9 cellular contexts compared by ENCODE assay signal in genomic region chr9:113558632-113559502, GRCh38.
DNase-seq lines count a peak whose midpoint lies in the region; ATAC-seq and TF ChIP-seq lines count a peak whose summit lies in the region.
"Had no signal": no experiment of that assay in that cellular context is flagged by ENCODE, and none has a peak within 500 bp of the region (broad histone marks: within the 10 kb centered on the region; RNA-seq: fewer than 3 reads in every experiment).

No MANE protein-coding gene starts in this region.

- no peaks in the 10 kb centered on the region for H3K9me3 ChIP-seq in CD4-positive, alpha-beta memory T cell (ENCODE audit: control insufficient read depth in 1 of 2, low read length in 2 of 2)
- no peaks in the 10 kb centered on the region for H3K9me3 ChIP-seq in SJSA1 (replicated peaks)

- no peak for DNase-seq in CD4-positive, alpha-beta memory T cell
- DNase-seq in SJSA1 (ENCODE audit: low read depth in 1 of 2, low spot score in 2 of 2) = no peak
- DNase-seq in fibroblast of the conjunctiva (ENCODE audit: low read depth) = peak; percentile 72
- no peak for DNase-seq in osteocyte (ENCODE audit: extremely low spot score, unreplicated experiment)
- DNase-seq in NCI-H1417 treated with DMSO at 0.1 percent for 48 hours (lab: John Stamatoyannopoulos, UW) = no peak
- no peak for DNase-seq in germinal center (ENCODE audit: low spot score)

- CTCF ChIA-PET in CD4-positive, alpha-beta memory T cell (lab: Charles Lee; ENCODE audit: partially characterized antibody) = interaction anchor here (1.3 to 3.1 kb wide), 4 partner anchors 18 to 113 kb away, joined by 3 to 13 read pairs (median 3); no protein-coding TSS in a partner anchor

- no peak for ATAC-seq in GM21529 (IDR thresholded peaks at IDR 0.05; ENCODE audit: unreplicated experiment)
- ATAC-seq in GM18909 (IDR thresholded peaks at IDR 0.05; ENCODE audit: poor library complexity, unreplicated experiment) = no peak

- H3K36me3 Mint-ChIP-seq in CD4-positive, alpha-beta memory T cell = peaks cover 0 to 2% of the 10 kb centered on the region in 2 donors
- no peaks in the 10 kb centered on the region for H3K36me3 Mint-ChIP-seq in osteocyte (ENCODE audit: unreplicated experiment)

- peak overlapping the region in 6 of 7 donors; percentile 29 to 73 (median 69) for H3K27ac Mint-ChIP-seq in CD4-positive, alpha-beta memory T cell
- H3K27ac Mint-ChIP-seq in osteocyte (ENCODE audit: unreplicated experiment) = peak overlapping the region; percentile 65

- intact Hi-C loops in CD4-positive, alpha-beta memory T cell (cut with micrococcal nuclease) = no loop called here

- no peak overlapping the region for H3K4me3 ChIP-seq in CD4-positive, alpha-beta memory T cell (ENCODE audit: low read length in 2 of 2)
- no peak overlapping the region for H3K4me3 ChIP-seq in SJSA1

- TF ChIP-seq CTCF in osteocyte (IDR thresholded peaks at IDR 0.05) = no peak

- H3K4me3 Mint-ChIP-seq in CD4-positive, alpha-beta memory T cell = no peak overlapping the region
- no peak overlapping the region for H3K4me3 Mint-ChIP-seq in osteocyte (ENCODE audit: unreplicated experiment)
- H3K4me3 Mint-ChIP-seq: nephron had no signal

- POLR2A ChIA-PET in CD4-positive, alpha-beta memory T cell (lab: Charles Lee; ENCODE audit: partially characterized antibody) = no interaction called here

- no peaks in the 10 kb centered on the region for H3K27me3 Mint-ChIP-seq in CD4-positive, alpha-beta memory T cell
- no peaks in the 10 kb centered on the region for H3K27me3 Mint-ChIP-seq in osteocyte (ENCODE audit: unreplicated experiment)

- no peaks in the 10 kb centered on the region for H3K9me3 Mint-ChIP-seq in CD4-positive, alpha-beta memory T cell
- H3K9me3 Mint-ChIP-seq in osteocyte (ENCODE audit: unreplicated experiment) = no peaks in the 10 kb centered on the region
- H3K9me3 Mint-ChIP-seq: nephron had no signal

- no peaks in the 10 kb centered on the region for H3K27me3 ChIP-seq in CD4-positive, alpha-beta memory T cell (ENCODE audit: insufficient read depth, low read length)
- no peaks in the 10 kb centered on the region for H3K27me3 ChIP-seq in SJSA1 (replicated peaks)

- no peaks in the 10 kb centered on the region for H3K36me3 ChIP-seq in CD4-positive, alpha-beta memory T cell (ENCODE audit: insufficient read depth, low read length)
- H3K36me3 ChIP-seq in SJSA1 = no peaks in the 10 kb centered on the region

- peaks cover 16 to 46% (median 32%) of the 10 kb centered on the region in 4 donors for H3K4me1 Mint-ChIP-seq in CD4-positive, alpha-beta memory T cell
- H3K4me1 Mint-ChIP-seq in osteocyte (ENCODE audit: unreplicated experiment) = peaks cover 37% of the 10 kb centered on the region

- peaks cover 17% of the 10 kb centered on the region for H3K4me1 ChIP-seq in CD4-positive, alpha-beta memory T cell (ENCODE audit: insufficient read depth, low read length)
- peaks cover 56% of the 10 kb centered on the region for H3K4me1 ChIP-seq in SJSA1 (replicated peaks)

- H3K27ac ChIP-seq in CD4-positive, alpha-beta memory T cell (ENCODE audit: low read depth, low read length) = no peak overlapping the region
- H3K27ac ChIP-seq in SJSA1 = 0 out of 2 replicates have a peak overlapping the region, but pooled peaks have one; percentile 5
